In the genomic region with DNA sequence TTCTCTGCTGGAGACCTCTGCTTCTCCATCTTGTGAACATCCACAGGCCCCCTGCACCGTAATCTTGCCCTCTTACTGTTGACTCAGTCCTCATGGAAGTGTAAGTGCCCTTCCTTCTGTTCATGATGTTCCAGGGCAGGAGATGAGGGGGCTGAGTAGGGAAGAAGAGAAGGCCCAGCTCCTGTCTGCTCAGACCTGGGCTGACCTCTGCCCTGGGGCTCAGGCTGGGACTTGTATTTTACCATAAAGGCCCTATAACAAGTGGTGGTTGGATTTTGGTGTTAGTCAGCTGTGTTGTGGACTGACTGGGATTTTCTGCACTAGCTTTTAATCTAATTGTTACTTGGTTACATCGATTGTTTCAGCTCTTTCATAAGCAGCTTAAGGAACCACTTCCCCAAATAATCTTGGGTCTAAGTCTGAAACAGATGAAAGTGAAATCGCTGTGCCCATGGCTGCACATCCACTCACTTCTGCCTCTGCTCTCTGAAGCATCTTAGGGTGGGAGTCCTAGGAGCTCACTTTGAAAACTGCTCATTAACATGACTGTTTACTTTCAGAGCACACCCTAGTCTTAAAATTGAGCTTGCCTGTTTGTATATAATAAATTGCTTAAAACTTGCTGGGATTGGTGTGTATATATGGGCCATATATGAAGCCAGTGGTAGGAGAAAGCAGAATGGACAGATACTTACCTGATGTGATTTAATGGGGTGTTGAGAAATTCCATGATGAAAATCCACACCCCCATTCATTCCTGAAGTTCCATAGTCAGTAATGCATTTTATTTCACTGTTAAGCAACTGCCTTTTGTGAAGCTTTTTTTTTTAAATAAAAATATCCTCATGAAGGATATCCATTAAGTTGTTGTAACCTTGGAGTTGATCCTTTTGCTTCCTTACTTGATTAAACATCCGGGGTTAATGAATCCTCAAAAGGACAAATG, we compare ENCODE assay signal across 11 cellular contexts. TPM values are rescaled to one million over a fixed set of nuclear protein-coding genes. Genes with fewer than 3 reads are reported as not detected.
DNase-seq lines count a peak whose midpoint lies in the region; ATAC-seq lines count a peak whose summit lies in the region.
"Had no signal": no experiment of that assay in that cellular context is flagged by ENCODE, and none has a peak within 500 bp of the region (broad histone marks: within the 10 kb centered on the region; RNA-seq: fewer than 3 reads in every experiment).

No MANE protein-coding gene starts in this region.

- H3K79me2 ChIP-seq in mesendoderm (ENCODE audit: control insufficient read depth, insufficient read depth, low read length), result no peaks in the 10 kb centered on the region

- H3K9me3 Mint-ChIP-seq in naive thymus-derived CD4-positive, alpha-beta T cell, result peaks cover 0 to 2% (median 0%) of the 10 kb centered on the region in 11 donors

- no peak overlapping the region for H2AK5ac ChIP-seq in mesendoderm (ENCODE audit: low read length)

- no peaks in the 10 kb centered on the region for H3K9me3 ChIP-seq in naive thymus-derived CD4-positive, alpha-beta T cell (ENCODE audit: control insufficient read depth in 2 of 3, low read length in 3 of 3)

- no peak overlapping the region for H2BK15ac ChIP-seq in mesendoderm (replicated peaks; ENCODE audit: low read depth)

- no peak overlapping the region for H4K5ac ChIP-seq in mesendoderm (ENCODE audit: low read length)

- no peak overlapping the region for H2BK120ac ChIP-seq in mesendoderm (ENCODE audit: low read depth, low read length)

- H3K27ac ChIP-seq in naive thymus-derived CD4-positive, alpha-beta T cell (ENCODE audit: low read depth, low read length), result no peak overlapping the region
- H3K27ac ChIP-seq in mesendoderm (ENCODE audit: low read depth, low read length), result no peak overlapping the region

- ATAC-seq in GM18909 (IDR thresholded peaks at IDR 0.05; ENCODE audit: poor library complexity, unreplicated experiment), result peak; percentile 93
- peak; percentile 91 for ATAC-seq in HG02678 (IDR thresholded peaks at IDR 0.05; ENCODE audit: unreplicated experiment)
- ATAC-seq in HG03558 (IDR thresholded peaks at IDR 0.05; ENCODE audit: extremely low read depth, unreplicated experiment), result peak; percentile 79
- ATAC-seq in naive thymus-derived CD4-positive, alpha-beta T cell, result peak; percentile 44
- no peak for ATAC-seq in GM18873 (IDR thresholded peaks at IDR 0.05; ENCODE audit: low FRiP score, unreplicated experiment)
- ATAC-seq: sciatic nerve had no signal

- no peak overlapping the region for H2BK5ac ChIP-seq in mesendoderm (ENCODE audit: low read length)

- H3K18ac ChIP-seq in mesendoderm (ENCODE audit: low read length), result no peak overlapping the region

- no peak overlapping the region for H3K4me2 ChIP-seq in mesendoderm (ENCODE audit: low read length)

- no peaks in the 10 kb centered on the region for H3K79me1 ChIP-seq in mesendoderm (ENCODE audit: low read length)

- no peak overlapping the region for H3K27ac Mint-ChIP-seq in naive thymus-derived CD4-positive, alpha-beta T cell

- intact Hi-C loops in naive thymus-derived CD4-positive, alpha-beta T cell (cut with micrococcal nuclease), result loop anchor here in 1 of 2 donors (5.0 kb wide), 1 partner anchor 513 kb away; no protein-coding TSS in a partner anchor

- no peaks in the 10 kb centered on the region for H3K4me1 Mint-ChIP-seq in naive thymus-derived CD4-positive, alpha-beta T cell

- no peak overlapping the region for H3K4me3 Mint-ChIP-seq in naive thymus-derived CD4-positive, alpha-beta T cell

- H3K36me3 ChIP-seq in naive thymus-derived CD4-positive, alpha-beta T cell (ENCODE audit: control insufficient read depth in 2 of 3, insufficient read depth in 3 of 3, low read length in 3 of 3), result no peaks in the 10 kb centered on the region
- H3K36me3 ChIP-seq in mesendoderm (ENCODE audit: control insufficient read depth, insufficient read depth, low read length), result no peaks in the 10 kb centered on the region

- CTCF ChIA-PET in naive thymus-derived CD4-positive, alpha-beta T cell (lab: Charles Lee), result interaction anchor here (0.6 kb wide), 1 partner anchor 195 kb away, joined by 3 read pairs; no protein-coding TSS in a partner anchor

- H3K27me3 ChIP-seq in naive thymus-derived CD4-positive, alpha-beta T cell (ENCODE audit: control insufficient read depth in 2 of 2, insufficient read depth in 2 of 2, low read length in 2 of 2), result no peaks in the 10 kb centered on the region
- H3K27me3 ChIP-seq in mesendoderm (ENCODE audit: insufficient read depth, low read length, poor library complexity), result no peaks in the 10 kb centered on the region

- H3K23ac ChIP-seq in mesendoderm (ENCODE audit: low read length), result no peak overlapping the region

- H3K4me3 ChIP-seq in naive thymus-derived CD4-positive, alpha-beta T cell (ENCODE audit: low read length), result no peak overlapping the region
- H3K4me3 ChIP-seq in mesendoderm (ENCODE audit: low read length), result no peak overlapping the region

- DNase-seq in naive thymus-derived CD4-positive, alpha-beta T cell, result no peak
- DNase-seq in mesendoderm, result no peak
- no peak for DNase-seq in medulla oblongata (ENCODE audit: extremely low spot score)
- no peak for DNase-seq in RKO (ENCODE audit: low spot score)
- DNase-seq: amygdala had no signal

- H3K9ac ChIP-seq in mesendoderm (ENCODE audit: low read length), result no peak overlapping the region

- H3K36me3 Mint-ChIP-seq in naive thymus-derived CD4-positive, alpha-beta T cell, result peaks cover 0 to 41% (median 11%) of the 10 kb centered on the region in 5 donors

- no peak overlapping the region for H3K4ac ChIP-seq in mesendoderm (ENCODE audit: low read depth, low read length)

- no CpG with 5 or more reads among the region's 4 CpGs for WGBS in mesendoderm (ENCODE audit: extremely low coverage, insufficient coverage, low lambda C conversion rate)

- H3K27me3 Mint-ChIP-seq in naive thymus-derived CD4-positive, alpha-beta T cell, result no peaks in the 10 kb centered on the region

- H4K8ac ChIP-seq in mesendoderm (ENCODE audit: low read depth, low read length), result no peak overlapping the region

- H3K4me1 ChIP-seq in naive thymus-derived CD4-positive, alpha-beta T cell (ENCODE audit: control insufficient read depth in 2 of 2, insufficient read depth in 2 of 2, low read length in 2 of 2), result no peaks in the 10 kb centered on the region
- no peaks in the 10 kb centered on the region for H3K4me1 ChIP-seq in mesendoderm (ENCODE audit: control insufficient read depth, low read depth, low read length)

- POLR2A ChIA-PET in naive thymus-derived CD4-positive, alpha-beta T cell (lab: Charles Lee), result no interaction called here

- H3K56ac ChIP-seq in mesendoderm (ENCODE audit: low read length), result no peak overlapping the region

RNA-seq across cellular contexts. Expression of a gene that starts 17.7 kb away (rescaled TPM):
- not detected for total RNA-seq in naive thymus-derived CD4-positive, alpha-beta T cell
- polyA plus RNA-seq in naive thymus-derived CD4-positive, alpha-beta T cell, result not detected
- polyA plus RNA-seq in mesendoderm (2013, experiment 1 of 2), result not detected
- not detected for polyA plus RNA-seq in mesendoderm (2013, experiment 2 of 2)
- total RNA-seq: liver, sciatic nerve had no signal
- polyA plus RNA-seq: liver had no signal

RNA-seq across cellular contexts. Expression of a gene that starts 42.3 kb away (rescaled TPM):
- total RNA-seq in naive thymus-derived CD4-positive, alpha-beta T cell, result 10 to 100 TPM; 42.4 to 93.5 (median 72.9) TPM
- 10 to 100 TPM; 12.0 to 16.4 TPM for polyA plus RNA-seq in naive thymus-derived CD4-positive, alpha-beta T cell
- 41.0 TPM for polyA plus RNA-seq in mesendoderm (2013, experiment 1 of 2)
- polyA plus RNA-seq in mesendoderm (2013, experiment 2 of 2), result 44.7 TPM

RNA-seq across cellular contexts. Expression of a gene that starts 50.5 kb away (rescaled TPM):
- 10 to 100 TPM; 24.4 to 57.3 (median 28.5) TPM for total RNA-seq in naive thymus-derived CD4-positive, alpha-beta T cell
- 10 to 100 TPM; 56.3 to 61.7 TPM for polyA plus RNA-seq in naive thymus-derived CD4-positive, alpha-beta T cell
- 28.5 TPM for polyA plus RNA-seq in mesendoderm (2013, experiment 1 of 2)
- 31.3 TPM for polyA plus RNA-seq in mesendoderm (2013, experiment 2 of 2)
